12 cellular contexts compared by ENCODE assay signal in the genomic region with DNA sequence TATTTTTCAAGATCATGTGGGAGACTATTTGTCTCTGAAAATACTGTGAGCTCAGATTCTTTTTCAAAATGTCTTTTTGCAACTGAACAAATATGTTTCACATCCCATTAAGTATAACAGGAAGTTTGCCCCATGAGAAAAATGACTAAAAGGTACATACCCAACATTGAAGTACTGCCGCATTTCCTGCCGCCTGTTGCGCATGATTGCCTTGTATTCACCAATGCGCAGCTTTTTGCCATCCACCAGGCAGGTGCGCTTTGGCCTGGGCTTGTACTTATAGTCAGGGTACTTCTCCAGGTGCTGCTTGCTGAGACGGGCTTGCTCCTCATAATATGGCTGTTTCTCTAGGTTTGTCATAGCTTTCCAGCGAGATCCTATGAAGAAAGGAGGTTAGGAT.
DNase-seq lines count a peak whose midpoint lies in the region; ATAC-seq, FAIRE-seq and TF ChIP-seq lines count a peak whose summit lies in the region.
"Had no signal": no experiment of that assay in that cellular context is flagged by ENCODE, and none has a peak within 500 bp of the region (broad histone marks: within the 10 kb centered on the region; RNA-seq: fewer than 3 reads in every experiment).

No MANE protein-coding gene starts in this region.

- H3K27ac ChIP-seq in OCI-LY7 (ENCODE audit: low read depth, low read length, poor library complexity, severe bottlenecking): peak overlapping the region; percentile 87
- no peak overlapping the region for H3K27ac ChIP-seq in smooth muscle cell (ENCODE audit: low read depth)
- H3K27ac ChIP-seq: thoracic aorta had no signal

- CTCF ChIA-PET in OCI-LY7 (lab: Charles Lee; ENCODE audit: unreplicated experiment): no interaction called here

- POLR2A ChIA-PET in OCI-LY7 (lab: Charles Lee): interaction anchor here (0.7 to 1.7 kb wide), 4 partner anchors 9 to 29 kb away, joined by 3 to 4 read pairs (median 4); no protein-coding TSS in a partner anchor

- H3K4me1 ChIP-seq in OCI-LY7 (ENCODE audit: insufficient read depth, low read length, poor library complexity, severe bottlenecking): peaks cover 21% of the 10 kb centered on the region
- no peaks in the 10 kb centered on the region for H3K4me1 ChIP-seq in smooth muscle cell (ENCODE audit: low read depth)
- H3K4me1 ChIP-seq in HAP-1: no peaks in the 10 kb centered on the region

- DNase-seq in GM12891 (ENCODE audit: insufficient read length, low spot score): no peak
- peak; percentile 90 for DNase-seq in OCI-LY7 (ENCODE audit: low spot score)
- no peak for DNase-seq in activated CD4-positive, alpha-beta T cell treated with anti-CD3 and anti-CD28 coated beads for 1 hour
- DNase-seq in left ventricle myocardium superior: no peak
- DNase-seq in smooth muscle cell (lab: John Stamatoyannopoulos, UW; ENCODE audit: unreplicated experiment): no peak
- no peak for DNase-seq in HAP-1 (ENCODE audit: low spot score in 2 of 2)
- DNase-seq: activated CD4-positive, CD25-positive, alpha-beta regulatory T cell; NCI-H226; retina had no signal

- H3K9me3 ChIP-seq in OCI-LY7 (ENCODE audit: low read length): no peaks in the 10 kb centered on the region
- H3K9me3 ChIP-seq in smooth muscle cell (replicated peaks; ENCODE audit: low read depth): no peaks in the 10 kb centered on the region
- H3K9me3 ChIP-seq in HAP-1: no peaks in the 10 kb centered on the region
- H3K9me3 ChIP-seq: thoracic aorta had no signal

- no peak for TF ChIP-seq POLR2A in GM12891 (IDR thresholded peaks at IDR 0.05; ENCODE audit: low read depth, low read length)

- TF ChIP-seq CTCF in OCI-LY7 (conservative IDR thresholded peaks at IDR 0.05; ENCODE audit: low read length) (no peak), smooth muscle cell (IDR thresholded peaks at IDR 0.05; ENCODE audit: borderline replicate concordance, insufficient read depth, poor library complexity, severe bottlenecking) (no peak)

- H3K9ac ChIP-seq in smooth muscle cell (ENCODE audit: low read depth): no peak overlapping the region

- H3K27me3 ChIP-seq in smooth muscle cell (ENCODE audit: low read depth) (no peaks in the 10 kb centered on the region), HAP-1 (ENCODE audit: low read depth) (no peaks in the 10 kb centered on the region)

- intact Hi-C loops in OCI-LY7 (cut with micrococcal nuclease; ENCODE audit: unreplicated experiment) (no loop called here), left ventricle myocardium superior (cut with micrococcal nuclease) (no loop called here)

- H4K20me1 ChIP-seq in OCI-LY7 (ENCODE audit: insufficient read depth, low read length): no peaks in the 10 kb centered on the region
- H4K20me1 ChIP-seq in smooth muscle cell (ENCODE audit: low read depth): no peaks in the 10 kb centered on the region

- H3K4me3 ChIP-seq in OCI-LY7 (ENCODE audit: low read depth, low read length, poor library complexity, severe bottlenecking) (no peak overlapping the region), smooth muscle cell (no peak overlapping the region), HAP-1 (no peak overlapping the region)
- H3K4me3 ChIP-seq: thoracic aorta had no signal

- H3K36me3 ChIP-seq in OCI-LY7 (ENCODE audit: insufficient read depth, low read length): no peaks in the 10 kb centered on the region
- H3K36me3 ChIP-seq in smooth muscle cell (ENCODE audit: low read depth): peaks cover 9% of the 10 kb centered on the region
- no peaks in the 10 kb centered on the region for H3K36me3 ChIP-seq in HAP-1 (replicated peaks)
- H3K36me3 ChIP-seq: thoracic aorta had no signal

- no peaks in the 10 kb centered on the region for H3F3A ChIP-seq in smooth muscle cell (ENCODE audit: low read depth)

- in situ Hi-C loops in HAP-1 (cut with MboI; ENCODE audit: low sequenced_read_pairs): no loop called here

- peak overlapping the region; percentile 53 for H3K4me2 ChIP-seq in OCI-LY7 (ENCODE audit: low read length)
- no peak overlapping the region for H3K4me2 ChIP-seq in smooth muscle cell

- BruUV-seq in OCI-LY7 (replicated peaks; lab: Mats Ljungman, UMichigan): no TSS peak

- peak; percentile 38 for FAIRE-seq in GM12891 (lab: Jason Lieb, UNC)

- WGBS in smooth muscle cell (ENCODE audit: low lambda C conversion rate): 98% methylated on average over 7 of the region's 7 CpGs

- H3K9me2 ChIP-seq in OCI-LY7 (ENCODE audit: insufficient read depth, low read length): no peaks in the 10 kb centered on the region

- H2AFZ ChIP-seq in OCI-LY7 (ENCODE audit: low read length) (peak overlapping the region; percentile 52; the same call in 1 of the 2 replicates), smooth muscle cell (ENCODE audit: low read depth) (no peak overlapping the region)

- H3K79me2 ChIP-seq in OCI-LY7 (ENCODE audit: insufficient read depth, low read depth, low read length) (no peaks in the 10 kb centered on the region), smooth muscle cell (ENCODE audit: low read depth) (no peaks in the 10 kb centered on the region)

- ATAC-seq in GM21381 (IDR thresholded peaks at IDR 0.05; ENCODE audit: unreplicated experiment) (peak; percentile 89), HG03139 (IDR thresholded peaks at IDR 0.05; ENCODE audit: unreplicated experiment) (peak; percentile 65), left ventricle myocardium superior (no peak)

TF ChIP-seq in GM12891, 5 proteins besides CTCF, POLR2A, EP300 and RAD21:
- TF ChIP-seq POLR2AphosphoS5 (IDR thresholded peaks at IDR 0.05; ENCODE audit: low read depth, low read length) (no peak), PAX5 (IDR thresholded peaks at IDR 0.05; ENCODE audit: insufficient read depth, low read length, severe bottlenecking) (peak; percentile 36)
